Comparison of ENCODE assay signal across 8 cellular contexts in the genomic region with DNA sequence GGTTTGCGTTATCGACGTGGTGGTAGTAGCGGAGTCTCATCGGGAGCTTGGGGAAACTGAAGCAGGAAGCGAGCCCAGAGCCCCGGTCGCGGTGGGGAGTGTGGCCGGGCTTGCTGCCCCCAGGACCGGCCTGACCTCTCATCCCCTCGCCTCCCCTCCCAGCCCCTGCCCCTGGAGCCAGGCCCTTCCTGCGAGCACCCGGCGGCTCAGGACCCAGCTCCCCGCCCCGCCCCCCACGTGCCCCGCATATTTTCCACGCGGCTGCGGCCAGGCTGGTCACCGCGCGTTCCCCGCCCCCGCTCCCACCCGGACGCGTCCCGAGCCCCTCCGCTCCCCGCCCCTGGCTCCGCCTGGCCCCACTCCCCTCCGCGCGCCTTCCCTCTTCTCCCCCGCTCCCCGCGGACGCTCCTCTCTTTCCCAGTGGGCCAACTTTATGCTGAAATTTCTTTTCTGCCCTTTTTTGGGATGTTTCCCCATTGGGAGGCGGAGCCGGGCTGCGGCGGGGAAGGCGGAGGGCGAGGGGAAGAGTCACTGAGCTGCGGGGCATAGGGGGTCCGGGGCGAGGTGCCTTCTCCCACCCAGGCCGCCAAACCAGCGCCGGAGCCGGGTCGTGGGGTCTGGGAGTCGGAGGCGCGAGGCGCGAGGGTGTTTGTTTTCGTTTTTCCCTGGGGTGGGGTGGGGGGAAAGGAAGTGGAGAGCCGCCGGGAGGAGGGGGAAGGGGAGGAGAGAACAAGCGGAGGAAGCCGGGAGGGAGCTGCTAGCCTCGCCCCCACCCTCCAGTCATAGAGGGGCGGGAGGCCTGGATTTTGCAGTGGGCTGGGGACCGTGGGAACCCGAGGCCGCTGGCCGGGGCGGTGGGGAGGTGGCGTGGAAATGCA. TPM values are rescaled to one million over a fixed set of nuclear protein-coding genes. Genes with fewer than 3 reads are reported as not detected.
DNase-seq lines count a peak whose midpoint lies in the region; ATAC-seq and TF ChIP-seq lines count a peak whose summit lies in the region.

No MANE protein-coding gene starts in this region.

- peak; percentile 43 to 61 for DNase-seq in NCI-H2081 (lab: John Stamatoyannopoulos, UW)
- DNase-seq in NCI-H2081 treated with DMSO at 0.1 percent for 48 hours (lab: John Stamatoyannopoulos, UW) = no peak
- DNase-seq in NCI-H345 treated with DMSO at 0.1 percent for 48 hours (lab: John Stamatoyannopoulos, UW; ENCODE audit: unreplicated experiment) = peak; percentile 6
- peak; percentile 45 to 48 for DNase-seq in activated T-cell treated with anti-CD3 and anti-CD28 coated beads, Interleukin-2, amount 50 U/mL, for 48 hours
- DNase-seq in esophagus muscularis mucosa (ENCODE audit: extremely low spot score) = peak; percentile 96
- peak; percentile 73 to 77 (median 76) for DNase-seq in mucosa of descending colon
- DNase-seq in substantia nigra (lab: John Stamatoyannopoulos, UW) = peak in 25 of 49 donors; percentile 14 to 88 (median 33)
- DNase-seq in OCI-M2 (lab: John Stamatoyannopoulos, UW; ENCODE audit: unreplicated experiment) = no peak

- peak overlapping the region; percentile 95 to 98 (median 96) for H3K27ac ChIP-seq in esophagus muscularis mucosa (replicated peaks in 1 of 4)
- H3K27ac ChIP-seq in substantia nigra (ENCODE audit: low read depth, low read length, poor library complexity, severe bottlenecking) = peak overlapping the region; percentile 73

- H3K9me3 ChIP-seq in esophagus muscularis mucosa = no peaks in the 10 kb centered on the region
- H3K9me3 ChIP-seq in mucosa of descending colon = no peaks in the 10 kb centered on the region

- peaks cover 23 to 56% (median 47%) of the 10 kb centered on the region in 4 donors for H3K4me1 ChIP-seq in esophagus muscularis mucosa
- H3K4me1 ChIP-seq in mucosa of descending colon (ENCODE audit: low read depth) = peaks cover 7% of the 10 kb centered on the region

- TF ChIP-seq CTCF in esophagus muscularis mucosa (IDR thresholded peaks at IDR 0.05) = no peak
- TF ChIP-seq CTCF in mucosa of descending colon (IDR thresholded peaks at IDR 0.05) = no peak

- 2% methylated on average over 38 of the region's 73 CpGs for WGBS in esophagus muscularis mucosa

- H3K36me3 ChIP-seq in esophagus muscularis mucosa (peaks cover 9 to 34% (median 29%) of the 10 kb centered on the region in 4 donors), mucosa of descending colon (ENCODE audit: low read depth) (no peaks in the 10 kb centered on the region)

- TF ChIP-seq EP300 in esophagus muscularis mucosa (IDR thresholded peaks at IDR 0.05) = no peak

- TF ChIP-seq POLR2A in esophagus muscularis mucosa (IDR thresholded peaks at IDR 0.05; ENCODE audit: low read depth) = peak; percentile 39

- H3K27me3 ChIP-seq in esophagus muscularis mucosa = no peaks in the 10 kb centered on the region

- intact Hi-C loops in esophagus muscularis mucosa (cut with DNase I) (loop anchor here (2.0 kb wide), 2 partner anchors 32 to 38 kb away; a partner anchor contains a TSS), mucosa of descending colon (cut with DNase I, micrococcal nuclease) (no loop called here)

- H3K4me3 ChIP-seq in esophagus muscularis mucosa = peak overlapping the region; percentile 72 to 90 (median 86)
- peak overlapping the region; percentile 44 for H3K4me3 ChIP-seq in mucosa of descending colon

- peak; percentile 65 for ATAC-seq in mucosa of descending colon

RNA-seq across cellular contexts. Expression of a gene that starts 1.0 kb away (rescaled TPM):
- total RNA-seq in esophagus muscularis mucosa (over 10,000 TPM in 3 of 4 donors, 1,000 to 10,000 TPM in 1; 8,856 to 14,576 (median 12,022) TPM), mucosa of descending colon (1,000 to 10,000 TPM in 1 of 3 donors, 100 to 1,000 TPM in 1, 10 to 100 TPM in 1; 45.3 to 1,899 (median 152) TPM)

RNA-seq across cellular contexts. Expression of a gene that starts 17.0 kb away (rescaled TPM):
- total RNA-seq in esophagus muscularis mucosa = 1 to 10 TPM in 1 of 4 donors, not detected in 3; 2.2 TPM
- 1 to 10 TPM in 1 of 3 donors, under 1 TPM in 1, not detected in 1; 0.61 to 1.7 TPM for total RNA-seq in mucosa of descending colon

RNA-seq across cellular contexts. Expression of a gene that starts 25.7 kb away (rescaled TPM):
- total RNA-seq in esophagus muscularis mucosa = 1 to 10 TPM; 1.3 to 3.3 (median 1.7) TPM
- total RNA-seq in mucosa of descending colon = 10 to 100 TPM in 1 of 3 donors, 1 to 10 TPM in 2; 2.6 to 10.3 (median 6.4) TPM

RNA-seq across cellular contexts. Expression of a gene that starts 32.6 kb away (rescaled TPM):
- total RNA-seq in esophagus muscularis mucosa = 100 to 1,000 TPM in 2 of 4 donors, 10 to 100 TPM in 2; 68.4 to 117 (median 104) TPM
- total RNA-seq in mucosa of descending colon = 10 to 100 TPM; 25.2 to 55.8 (median 35.8) TPM

RNA-seq across cellular contexts. Expression of a gene that starts 32.9 kb away (rescaled TPM):
- 1,000 to 10,000 TPM; 1,899 to 6,162 (median 2,510) TPM for total RNA-seq in esophagus muscularis mucosa
- total RNA-seq in mucosa of descending colon = over 10,000 TPM in 2 of 3 donors, 1,000 to 10,000 TPM in 1; 9,213 to 30,268 (median 19,463) TPM

Comparison
In these comparisons a context has a peak if more than half of its experiments do, and no peak if none do; other contexts are left out.
1. DNase-seq: peak in NCI-H2081 (2 of 2), NCI-H345 treated with DMSO at 0.1 percent for 48 hours (single experiment), activated T-cell treated with anti-CD3 and anti-CD28 coated beads, Interleukin-2, amount 50 U/mL, for 48 hours (2 of 2), esophagus muscularis mucosa (single experiment), mucosa of descending colon (3 of 3) and substantia nigra (25 of 49); none in NCI-H2081 treated with DMSO at 0.1 percent for 48 hours (single experiment) and OCI-M2 (single experiment).
2. RNA of a gene that starts 1.0 kb away (total RNA-seq): 8,856 to 14,576 TPM in esophagus muscularis mucosa; 45.3 to 1,899 TPM in mucosa of descending colon; every median in the first group is over 4 times any median in the second.